Comparison of ENCODE assay signal across 8 cellular contexts in genomic region chr12:51217133-51217967, GRCh38. TPM values are rescaled to one million over a fixed set of nuclear protein-coding genes. Genes with fewer than 3 reads are reported as not detected.
DNase-seq lines count a peak whose midpoint lies in the region; ATAC-seq, FAIRE-seq and TF ChIP-seq lines count a peak whose summit lies in the region.

No MANE protein-coding gene starts in this region.

- intact Hi-C loops in activated naive CD4-positive, alpha-beta T cell treated with anti-CD3 and anti-CD28 coated beads for 36 hours (cut with micrococcal nuclease) = loop anchor here (10.0 kb wide), 1 partner anchor 453 kb away; the partner anchor contains the start of gene ATF1

- no peak overlapping the region for H3K27ac Mint-ChIP-seq in activated naive CD4-positive, alpha-beta T cell treated with anti-CD3 and anti-CD28 coated beads for 36 hours

- peak overlapping the region; percentile 75 for H3K4me3 Mint-ChIP-seq in activated naive CD4-positive, alpha-beta T cell treated with anti-CD3 and anti-CD28 coated beads for 36 hours

- H3K4me1 Mint-ChIP-seq in activated naive CD4-positive, alpha-beta T cell treated with anti-CD3 and anti-CD28 coated beads for 36 hours (ENCODE audit: low read depth) = peaks cover 15% of the 10 kb centered on the region

- no peaks in the 10 kb centered on the region for H3K9me3 Mint-ChIP-seq in activated naive CD4-positive, alpha-beta T cell treated with anti-CD3 and anti-CD28 coated beads for 36 hours

- no peak for FAIRE-seq in urothelium cell line (lab: Jason Lieb, UNC)

- H3K27me3 Mint-ChIP-seq in activated naive CD4-positive, alpha-beta T cell treated with anti-CD3 and anti-CD28 coated beads for 36 hours (ENCODE audit: low read depth) = no peaks in the 10 kb centered on the region

- DNase-seq in RKO (ENCODE audit: low spot score) (peak; percentile 41), germinal center (ENCODE audit: low spot score) (peak; percentile 80), occipital lobe (lab: John Stamatoyannopoulos, UW) (peak; percentile 50), urothelium cell line (ENCODE audit: low spot score) (peak; percentile 72), NOMO-1 (lab: John Stamatoyannopoulos, UW; ENCODE audit: unreplicated experiment in 2 of 2) (no peak)
- DNase-seq in activated naive CD4-positive, alpha-beta T cell treated with anti-CD3 and anti-CD28 coated beads for 36 hours = peak; percentile 54

- ATAC-seq in GM18505 (IDR thresholded peaks at IDR 0.05; ENCODE audit: unreplicated experiment) = peak; percentile 32
- peak; percentile 56 for ATAC-seq in HG02852 (IDR thresholded peaks at IDR 0.05; ENCODE audit: unreplicated experiment)

- H3K36me3 Mint-ChIP-seq in activated naive CD4-positive, alpha-beta T cell treated with anti-CD3 and anti-CD28 coated beads for 36 hours (ENCODE audit: low read depth) = no peaks in the 10 kb centered on the region

- CTCF ChIA-PET in activated naive CD4-positive, alpha-beta T cell treated with anti-CD3 and anti-CD28 coated beads for 36 hours (lab: Charles Lee) = interaction anchor here (0.7 to 1.8 kb wide), 8 partner anchors 12 to 232 kb away, joined by 3 to 8 read pairs (median 4); partner anchors contain the start of gene LETMD1

- peak; percentile 49 for TF ChIP-seq POLR2A in GM18505 (IDR thresholded peaks at IDR 0.05; ENCODE audit: borderline replicate concordance, extremely low read depth, insufficient read depth, insufficient read length)

RNA-seq across cellular contexts. Expression of gene POU6F1, which starts 0.5 kb away (rescaled TPM):
- 1 to 10 TPM; 7.8 TPM for total RNA-seq in activated naive CD4-positive, alpha-beta T cell treated with anti-CD3 and anti-CD28 coated beads for 36 hours
- total RNA-seq in occipital lobe = 14.5 TPM

RNA-seq across cellular contexts. Expression of gene DAZAP2, which starts 21.3 kb away (rescaled TPM):
- 100 to 1,000 TPM; 106 to 107 TPM for total RNA-seq in activated naive CD4-positive, alpha-beta T cell treated with anti-CD3 and anti-CD28 coated beads for 36 hours
- total RNA-seq in occipital lobe = 66.8 TPM

RNA-seq across cellular contexts. Expression of gene TFCP2, which starts 44.4 kb away (rescaled TPM):
- 10 to 100 TPM; 23.6 to 25.4 TPM for total RNA-seq in activated naive CD4-positive, alpha-beta T cell treated with anti-CD3 and anti-CD28 coated beads for 36 hours
- 13.6 TPM for total RNA-seq in occipital lobe

RNA-seq across cellular contexts. Expression of gene SMAGP, which starts 52.9 kb away (rescaled TPM):
- 1 to 10 TPM in 1 of 2 experiments, under 1 TPM in 1; 0.54 to 1.2 TPM for total RNA-seq in activated naive CD4-positive, alpha-beta T cell treated with anti-CD3 and anti-CD28 coated beads for 36 hours
- 3.1 TPM for total RNA-seq in occipital lobe

Comparison
In these comparisons a context has a peak if more than half of its experiments do, and no peak if none do; other contexts are left out.
1. DNase-seq: peak in RKO (single experiment), activated naive CD4-positive, alpha-beta T cell treated with anti-CD3 and anti-CD28 coated beads for 36 hours (single experiment), germinal center (single experiment), occipital lobe (single experiment) and urothelium cell line (single experiment); none in NOMO-1 (0 of 2).